10 cellular contexts compared by ENCODE assay signal in the genomic region with DNA sequence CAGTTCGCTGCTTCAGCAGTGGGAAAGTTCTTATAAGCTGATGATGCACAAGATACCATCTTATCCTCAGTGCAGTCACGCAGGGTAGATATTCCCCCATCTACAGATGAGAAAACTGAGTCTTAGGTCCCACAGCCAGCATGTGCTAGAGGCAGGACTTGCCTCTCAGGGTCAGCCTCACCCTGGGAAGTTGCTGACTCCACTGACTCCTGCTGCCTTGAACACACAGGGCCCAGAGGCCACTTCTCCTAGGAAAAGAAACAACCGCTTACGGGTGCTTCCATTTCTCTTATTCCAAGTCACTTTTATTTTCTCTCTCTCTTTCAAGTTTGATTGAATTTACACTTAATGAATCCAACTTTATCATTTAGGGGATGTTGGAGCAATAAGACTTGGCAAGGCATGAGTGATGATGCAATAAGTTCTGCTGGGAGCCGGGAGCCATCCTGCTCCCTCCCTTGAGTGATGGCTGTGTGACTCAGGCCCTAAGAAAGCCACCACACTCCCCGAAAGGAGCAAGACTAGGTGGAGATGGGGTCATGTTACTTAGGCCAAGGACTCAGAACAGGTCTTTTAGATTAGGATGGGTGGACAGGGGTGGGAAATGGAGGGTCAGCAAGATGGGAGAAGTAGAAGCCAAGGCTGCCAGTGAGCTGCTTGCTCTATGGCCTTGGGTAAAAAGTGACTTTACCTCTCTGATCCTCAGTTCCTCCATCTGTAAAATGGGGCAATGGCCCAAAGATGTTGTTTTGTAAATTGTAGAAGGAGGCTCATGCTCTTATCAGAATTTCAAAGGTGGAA.
DNase-seq lines count a peak whose midpoint lies in the region; ATAC-seq and TF ChIP-seq lines count a peak whose summit lies in the region.
"Had no signal": no experiment of that assay in that cellular context is flagged by ENCODE, and none has a peak within 500 bp of the region (broad histone marks: within the 10 kb centered on the region; RNA-seq: fewer than 3 reads in every experiment).

No MANE protein-coding gene starts in this region.

- H3K4me3 ChIP-seq in BJ (ENCODE audit: low read depth, low read length) (no peak overlapping the region), mucosa of descending colon (no peak overlapping the region)

- CTCF ChIA-PET in BJ (lab: Yijun Ruan, JAX): interaction anchor here (0.6 to 5.2 kb wide), 19 partner anchors 7 to 1695 kb away, joined by 3 to 60 read pairs (median 4); no protein-coding TSS in a partner anchor

- peaks cover 6% of the 10 kb centered on the region for H3K27me3 ChIP-seq in BJ (ENCODE audit: control insufficient read depth, insufficient read depth, low read length)

- H3K4me1 ChIP-seq in mucosa of descending colon (ENCODE audit: low read depth): peaks cover 2% of the 10 kb centered on the region

- H3K27ac Mint-ChIP-seq in mesothelial cell of epicardium: no peak overlapping the region

- no peaks in the 10 kb centered on the region for H3K36me3 Mint-ChIP-seq in mesothelial cell of epicardium

- no peaks in the 10 kb centered on the region for H3K9me3 Mint-ChIP-seq in mesothelial cell of epicardium

- no peak overlapping the region for H3K4me3 Mint-ChIP-seq in mesothelial cell of epicardium

- H3K36me3 ChIP-seq in BJ (ENCODE audit: control insufficient read depth, insufficient read depth, low read length) (no peaks in the 10 kb centered on the region), mucosa of descending colon (ENCODE audit: low read depth) (no peaks in the 10 kb centered on the region)
- H3K36me3 ChIP-seq: spleen had no signal

- ATAC-seq in esophagus mucosa (peak; percentile 78), mucosa of descending colon (peak; percentile 37)

- no peaks in the 10 kb centered on the region for H3K9me3 ChIP-seq in mucosa of descending colon
- H3K9me3 ChIP-seq: spleen had no signal

- H3K4me1 Mint-ChIP-seq in mesothelial cell of epicardium: peaks cover 12% of the 10 kb centered on the region

- intact Hi-C loops in mucosa of descending colon (cut with DNase I, micrococcal nuclease): loop anchor here in 1 of 2 donors (10.0 kb wide), 1 partner anchor 486 kb away; no protein-coding TSS in a partner anchor

- H3K27me3 Mint-ChIP-seq in mesothelial cell of epicardium (ENCODE audit: low read depth): peaks cover 20% of the 10 kb centered on the region

- TF ChIP-seq CTCF in BJ (IDR thresholded peaks at IDR 0.05; ENCODE audit: insufficient read depth, low read depth, low read length) (no peak), mucosa of descending colon (IDR thresholded peaks at IDR 0.05) (no peak), mesothelial cell of epicardium (IDR thresholded peaks at IDR 0.05; ENCODE audit: unreplicated experiment) (no peak)

- DNase-seq in BJ (ENCODE audit: low read depth) (peak; percentile 26), NCI-H226 (peak; percentile 61), mucosa of descending colon (peak in 1 of 3 donors; percentile 12), COLO829 (ENCODE audit: low spot score) (no peak), mesothelial cell of epicardium (ENCODE audit: low spot score in 2 of 2, unreplicated experiment in 2 of 2) (no peak), iPS-NIHi7 (ENCODE audit: extremely low spot score) (no peak), NCI-H1092 (lab: John Stamatoyannopoulos, UW) (no peak)
- DNase-seq: activated effector memory CD4-positive, alpha-beta T cell treated with anti-CD3 and anti-CD28 coated beads, Interleukin-2, amount 50 U/mL, for 16 hours; spleen had no signal

- POLR2A ChIA-PET in BJ (lab: Charles Lee): no interaction called here

Comparison
In these comparisons a context has a peak if more than half of its experiments do, and no peak if none do; other contexts are left out.
1. DNase-seq: peak in BJ (single experiment) and NCI-H226 (single experiment); none in COLO829 (single experiment), mesothelial cell of epicardium (0 of 2), iPS-NIHi7 (single experiment) and NCI-H1092 (single experiment).